In the genomic region with DNA sequence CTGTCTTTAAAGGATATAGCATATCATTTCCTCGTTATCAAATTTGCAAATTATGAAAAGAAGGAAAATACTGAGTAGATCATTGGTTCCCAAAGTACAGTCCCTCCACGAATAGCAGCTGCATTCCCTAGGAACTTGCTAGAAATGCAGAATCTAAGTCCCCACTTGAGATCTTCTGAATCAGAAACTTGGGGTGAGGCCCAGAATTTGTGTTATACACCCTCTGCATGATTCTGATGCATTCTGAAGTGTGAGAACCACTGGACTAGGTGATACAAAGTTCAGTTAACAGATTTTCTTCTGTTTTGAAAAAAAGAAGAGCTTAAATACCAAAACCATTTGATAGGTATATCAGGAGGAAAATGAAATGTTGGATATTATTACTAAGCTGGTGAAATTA, we compare ENCODE assay signal across 1 cellular context.
TF ChIP-seq lines count a peak whose summit lies in the region.

No MANE protein-coding gene starts in this region.

TF ChIP-seq in H1, 55 proteins besides CTCF, POLR2A, EP300 and RAD21:
- TF ChIP-seq GTF2F1 (IDR thresholded peaks at IDR 0.05; ENCODE audit: borderline replicate concordance, low read depth, low read length): no peak
- TF ChIP-seq TCF12 (IDR thresholded peaks at IDR 0.05; ENCODE audit: low read depth, low read length): no peak
TF ChIP-seq in H1: peak in this region for 0.
